ENCODE assay signal across 2 cellular contexts in the genomic region with DNA sequence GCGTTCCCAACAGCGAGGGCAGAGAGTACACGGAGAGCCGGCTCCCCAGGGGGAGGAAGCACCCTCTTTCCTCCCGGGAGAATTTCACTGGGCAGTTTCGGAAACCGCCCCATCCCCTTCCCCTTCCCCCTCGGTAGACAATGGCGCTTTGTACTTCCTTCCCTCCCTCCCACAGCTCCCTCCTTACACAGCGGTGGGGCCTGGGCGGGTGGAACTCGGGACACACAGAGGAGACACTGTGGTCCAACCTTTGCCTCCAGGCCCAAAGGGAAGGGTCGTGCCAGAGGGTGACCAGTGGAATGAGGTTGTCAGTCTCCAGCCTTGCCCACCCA.
TF ChIP-seq lines count a peak whose summit lies in the region.

No MANE protein-coding gene starts in this region.

TF ChIP-seq in SK-N-SH, 30 proteins besides CTCF, POLR2A, EP300 and RAD21 (continued from another document):
- no peak for TF ChIP-seq TCF12 (IDR thresholded peaks at IDR 0.05)
- TF ChIP-seq FOSL2 (IDR thresholded peaks at IDR 0.05; ENCODE audit: borderline replicate concordance, low read depth): no peak
- TF ChIP-seq NFIC (IDR thresholded peaks at IDR 0.05; ENCODE audit: borderline replicate concordance): no peak
- no peak for TF ChIP-seq FOXM1 (IDR thresholded peaks at IDR 0.05; ENCODE audit: low read depth)
- no peak for TF ChIP-seq YY1 (IDR thresholded peaks at IDR 0.05; ENCODE audit: low read depth)
- no peak for TF ChIP-seq RCOR1 (IDR thresholded peaks at IDR 0.05; ENCODE audit: low read length)
- TF ChIP-seq POLR2AphosphoS5 (IDR thresholded peaks at IDR 0.05; ENCODE audit: low read depth, low read length): no peak
- TF ChIP-seq ELF1 (IDR thresholded peaks at IDR 0.05): no peak
- no peak for TF ChIP-seq RXRA (IDR thresholded peaks at IDR 0.05; ENCODE audit: borderline replicate concordance, low read depth)

TF ChIP-seq in SK-N-SH treated with all-trans-retinoic acid at 6 μM for 48 hours, 23 proteins besides CTCF, POLR2A, EP300 and RAD21 (continued from another document):
- TF ChIP-seq CREB5 (CRISPR knock-in tag; IDR thresholded peaks at IDR 0.05; ENCODE audit: low read depth) (no peak), ESRRG (CRISPR knock-in tag; IDR thresholded peaks at IDR 0.05) (no peak), TOX (CRISPR knock-in tag; IDR thresholded peaks at IDR 0.05; ENCODE audit: borderline replicate concordance) (no peak), TCF4 (CRISPR knock-in tag; IDR thresholded peaks at IDR 0.05; ENCODE audit: borderline replicate concordance) (no peak), GLIS3 (CRISPR knock-in tag; IDR thresholded peaks at IDR 0.05) (no peak), ZFP3 (CRISPR knock-in tag; IDR thresholded peaks at IDR 0.05) (no peak), ISL1 (CRISPR knock-in tag; IDR thresholded peaks at IDR 0.05) (no peak), POU6F1 (CRISPR knock-in tag; IDR thresholded peaks at IDR 0.05; ENCODE audit: borderline replicate concordance, low read depth) (no peak)
- TF ChIP-seq, protein P1, sequence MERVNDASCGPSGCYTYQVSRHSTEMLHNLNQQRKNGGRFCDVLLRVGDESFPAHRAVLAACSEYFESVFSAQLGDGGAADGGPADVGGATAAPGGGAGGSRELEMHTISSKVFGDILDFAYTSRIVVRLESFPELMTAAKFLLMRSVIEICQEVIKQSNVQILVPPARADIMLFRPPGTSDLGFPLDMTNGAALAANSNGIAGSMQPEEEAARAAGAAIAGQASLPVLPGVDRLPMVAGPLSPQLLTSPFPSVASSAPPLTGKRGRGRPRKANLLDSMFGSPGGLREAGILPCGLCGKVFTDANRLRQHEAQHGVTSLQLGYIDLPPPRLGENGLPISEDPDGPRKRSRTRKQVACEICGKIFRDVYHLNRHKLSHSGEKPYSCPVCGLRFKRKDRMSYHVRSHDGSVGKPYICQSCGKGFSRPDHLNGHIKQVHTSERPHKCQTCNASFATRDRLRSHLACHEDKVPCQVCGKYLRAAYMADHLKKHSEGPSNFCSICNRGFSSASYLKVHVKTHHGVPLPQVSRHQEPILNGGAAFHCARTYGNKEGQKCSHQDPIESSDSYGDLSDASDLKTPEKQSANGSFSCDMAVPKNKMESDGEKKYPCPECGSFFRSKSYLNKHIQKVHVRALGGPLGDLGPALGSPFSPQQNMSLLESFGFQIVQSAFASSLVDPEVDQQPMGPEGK (CRISPR knock-in tag; IDR thresholded peaks at IDR 0.05; ENCODE audit: borderline replicate concordance): no peak
